ENCODE assay signal across 8 cellular contexts in the genomic region with DNA sequence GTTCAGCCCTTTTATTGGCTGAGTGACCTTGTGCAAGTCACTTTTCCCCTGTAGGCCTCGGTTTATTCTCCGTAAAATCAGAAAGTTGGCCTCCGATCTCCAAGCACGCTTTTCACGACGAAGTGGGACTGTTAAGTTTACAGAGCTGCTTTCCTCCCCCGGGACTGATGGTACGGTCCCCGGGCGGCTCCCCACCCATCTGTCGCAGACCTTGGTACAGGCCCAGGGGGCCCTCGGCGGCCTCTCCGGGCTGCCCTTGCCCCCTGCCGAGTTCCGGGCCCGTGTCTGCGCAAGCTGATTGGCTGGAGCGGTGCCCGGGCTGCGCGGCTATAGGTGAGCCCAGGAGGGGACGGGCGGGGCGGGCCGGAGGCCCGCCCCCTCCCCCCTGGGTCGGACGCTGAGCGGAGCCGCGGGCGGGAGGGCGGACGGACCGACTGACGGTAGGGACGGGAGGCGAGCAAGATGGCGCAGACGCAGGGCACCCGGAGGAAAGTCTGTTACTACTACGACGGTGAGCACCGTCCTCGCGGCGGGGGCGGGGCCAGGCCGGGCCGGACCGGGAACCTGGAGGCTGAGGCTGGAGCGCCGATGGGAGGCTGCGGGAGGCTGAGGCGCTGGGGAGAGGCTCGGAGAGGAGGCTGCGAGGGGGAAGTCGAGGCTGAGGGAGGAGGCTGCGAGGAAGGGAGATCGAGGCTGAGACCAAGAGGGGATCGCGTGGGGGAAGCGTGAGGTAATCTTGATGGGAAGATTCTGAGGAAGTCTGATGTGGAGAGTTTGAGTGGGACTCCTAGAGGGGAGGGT. TPM values are rescaled to one million over a fixed set of nuclear protein-coding genes. Genes with fewer than 3 reads are reported as not detected.
DNase-seq lines count a peak whose midpoint lies in the region; ATAC-seq, FAIRE-seq and TF ChIP-seq lines count a peak whose summit lies in the region.

A gene (plus strand): TSS at position 376 of the 801 bp plus-strand sequence. CDS start 87 bp downstream, at position 463.

- H2BK12ac ChIP-seq in H1 (ENCODE audit: low read depth, low read length) = peak within 1 kb of the TSS; percentile 68
- peak within 1 kb of the TSS; percentile 3 to 46 for H2BK12ac ChIP-seq in mesenchymal stem cell (ENCODE audit: low read length in 2 of 2)

- peaks cover 22% of the 10 kb centered on the region for H3K36me3 Mint-ChIP-seq in Caco-2 (ENCODE audit: insufficient read depth, unreplicated experiment)

- H3K4me2 ChIP-seq in H1 (ENCODE audit: insufficient read depth in 1 of 2, low read depth in 2 of 2, low read length in 2 of 2) (peak within 1 kb of the TSS; percentile 72 to 90), mesenchymal stem cell (ENCODE audit: low read length, poor library complexity, severe bottlenecking) (peak within 1 kb of the TSS; percentile 67)

- TF ChIP-seq CTCF in Caco-2 (IDR thresholded peaks at IDR 0.05; ENCODE audit: insufficient read depth in 1 of 2, low read depth in 1 of 2, low read length in 1 of 2, severe bottlenecking in 1 of 2, unreplicated experiment in 1 of 2) (no peak), H1 (IDR thresholded peaks at IDR 0.05; ENCODE audit: control extremely low read depth in 1 of 3, insufficient read depth in 1 of 3, low read depth in 1 of 3, low read length in 3 of 3) (no peak)

- H3K9me3 ChIP-seq in Caco-2 (no peaks in the 10 kb centered on the region), H1 (ENCODE audit: insufficient read depth in 2 of 2, low read depth in 1 of 2, low read length in 1 of 2) (no peaks in the 10 kb centered on the region), mesenchymal stem cell (ENCODE audit: control insufficient read depth, low read length) (no peaks in the 10 kb centered on the region)

- H3K4me3 Mint-ChIP-seq in Caco-2 (ENCODE audit: unreplicated experiment) = peak within 1 kb of the TSS; percentile 96

- TF ChIP-seq RAD21 in H1 (IDR thresholded peaks at IDR 0.05 in 1 of 2, conservative IDR thresholded peaks at IDR 0.05 in 1 of 2; ENCODE audit: low read depth in 2 of 2, low read length in 2 of 2) = no peak

- peak within 1 kb of the TSS; percentile 61 for H4K5ac ChIP-seq in H1 (ENCODE audit: insufficient read length, low read depth, low read length)

- H3K27me3 Mint-ChIP-seq in Caco-2 (ENCODE audit: insufficient read depth, unreplicated experiment) = no peaks in the 10 kb centered on the region

- no peaks in the 10 kb centered on the region for H3K9me3 Mint-ChIP-seq in Caco-2 (ENCODE audit: unreplicated experiment)

- TF ChIP-seq POLR2A in H1 (IDR thresholded peaks at IDR 0.05; ENCODE audit: control extremely low read depth in 1 of 2, low read depth in 2 of 2, low read length in 2 of 2) = peak in 1 of 2 experiments; percentile 39; a peak in 1 of 3 replicates

- no peak within 1 kb of the TSS for H3K4ac ChIP-seq in H1 (replicated peaks; ENCODE audit: insufficient read length, low read depth, low read length)
- peak within 1 kb of the TSS; percentile 40 to 96 for H3K4ac ChIP-seq in mesenchymal stem cell (ENCODE audit: low read depth in 1 of 2, low read length in 2 of 2)

- H4K91ac ChIP-seq in H1 (replicated peaks; ENCODE audit: insufficient read length, low read length) (peak within 1 kb of the TSS; percentile 72), mesenchymal stem cell (ENCODE audit: low read length) (peak within 1 kb of the TSS; percentile 95)

- H2BK20ac ChIP-seq in H1 (ENCODE audit: low read length) = no peak within 1 kb of the TSS

- peaks cover 0 to 5% of the 10 kb centered on the region in 2 experiments for H4K20me1 ChIP-seq in H1 (replicated peaks in 1 of 2; ENCODE audit: control insufficient read depth in 1 of 2, insufficient read depth in 2 of 2, low read length in 2 of 2)

- no peaks in the 10 kb centered on the region for H3K36me3 ChIP-seq in Caco-2 (ENCODE audit: control insufficient read depth, insufficient read depth, low read length)
- no peaks in the 10 kb centered on the region; a peak in 1 of 8 replicates for H3K36me3 ChIP-seq in H1 (ENCODE audit: control insufficient read depth in 2 of 4, insufficient read depth in 4 of 4, low read length in 3 of 4)
- peaks cover 0 to 3% of the 10 kb centered on the region in 2 experiments for H3K36me3 ChIP-seq in mesenchymal stem cell (ENCODE audit: control insufficient read depth in 1 of 2, insufficient read depth in 2 of 2, low read depth in 1 of 2, low read length in 2 of 2)

- H3K23me2 ChIP-seq in H1 (ENCODE audit: low read depth, low read length) = peaks cover 3% of the 10 kb centered on the region

- H3K14ac ChIP-seq in H1 (ENCODE audit: insufficient read length) (no peak within 1 kb of the TSS), mesenchymal stem cell (ENCODE audit: low read length in 2 of 2) (peak within 1 kb of the TSS in 1 of 2 experiments; percentile 23)

- peak within 1 kb of the TSS; percentile 47 for H3K56ac ChIP-seq in H1 (replicated peaks; ENCODE audit: insufficient read length, low read depth, low read length)

- H3K23ac ChIP-seq in H1 (ENCODE audit: insufficient read length) = no peak within 1 kb of the TSS
- H3K23ac ChIP-seq in mesenchymal stem cell (ENCODE audit: low read length in 2 of 2) = no peak within 1 kb of the TSS

- peak within 1 kb of the TSS; percentile 69 for H2BK5ac ChIP-seq in H1 (ENCODE audit: low read depth, low read length)
- peak within 1 kb of the TSS; percentile 71 for H2BK5ac ChIP-seq in mesenchymal stem cell (ENCODE audit: low read depth, low read length, poor library complexity, severe bottlenecking)

- CTCF ChIA-PET in Caco-2 (lab: Charles Lee) (interaction anchor here (0.5 to 2.2 kb wide), 3 partner anchors 34 to 60 kb away, joined by 3 to 8 read pairs (median 5); no protein-coding TSS in a partner anchor), H1 (lab: Charles Lee; ENCODE audit: partially characterized antibody) (interaction anchor here (1.3 to 6.0 kb wide), 5 partner anchors 13 to 76 kb away, joined by 3 to 34 read pairs (median 4); a partner anchor contains a TSS)

- H2AFZ ChIP-seq in H1 (ENCODE audit: low read length) (peak within 1 kb of the TSS; percentile 54; the same call in 1 of the 2 replicates), mesenchymal stem cell (ENCODE audit: low read depth, low read length) (peak within 1 kb of the TSS; percentile 58)

- 8% methylated on average over 38 of the region's 64 CpGs; no CpG with 5 or more reads in 1 of the 2 experiments for WGBS in H1 (ENCODE audit: extremely low coverage in 1 of 2, insufficient coverage in 1 of 2, insufficient read length in 1 of 2, insufficient replicate concordance in 2 of 2, low coverage in 1 of 2, low lambda C conversion rate in 2 of 2, missing lambda C conversion rate in 1 of 2), 2 experiments
- 1% methylated on average over 61 of the region's 64 CpGs for WGBS in mesenchymal stem cell

- H2BK120ac ChIP-seq in H1 (replicated peaks; ENCODE audit: low read depth, low read length) = no peak within 1 kb of the TSS
- H2BK120ac ChIP-seq in mesenchymal stem cell (ENCODE audit: low read depth, low read length) = peak within 1 kb of the TSS; percentile 96

- H3K18ac ChIP-seq in H1 (ENCODE audit: extremely low read depth, low read length) (peak within 1 kb of the TSS; percentile 89), mesenchymal stem cell (ENCODE audit: low read depth in 1 of 2, low read length in 2 of 2) (peak within 1 kb of the TSS; percentile 69 to 99)

- peaks cover 11% of the 10 kb centered on the region for H3K4me1 Mint-ChIP-seq in Caco-2 (ENCODE audit: low read depth, unreplicated experiment)

- peak within 1 kb of the TSS in 3 of 4 experiments; percentile 67 to 72 (median 67); a peak in 6 of 7 replicates for H3K9ac ChIP-seq in H1 (replicated peaks in 1 of 4; ENCODE audit: extremely low read depth in 1 of 4, low read depth in 3 of 4, low read length in 3 of 4)
- H3K9ac ChIP-seq in mesenchymal stem cell (ENCODE audit: low read length) = peak within 1 kb of the TSS; percentile 87

- BruUV-seq in Caco-2 (replicated peaks; lab: Mats Ljungman, UMichigan) = no TSS peak

- no peaks in the 10 kb centered on the region for H3K4me1 ChIP-seq in Caco-2
- H3K4me1 ChIP-seq in H1 (replicated peaks in 1 of 4; ENCODE audit: control insufficient read depth in 3 of 4, insufficient read depth in 4 of 4, low read length in 3 of 4) = peaks cover 0 to 5% (median 4%) of the 10 kb centered on the region in 4 experiments
- H3K4me1 ChIP-seq in mesenchymal stem cell (ENCODE audit: control insufficient read depth, insufficient read depth, low read depth, low read length) = peaks cover 7% of the 10 kb centered on the region

- no peaks in the 10 kb centered on the region for H3K27me3 ChIP-seq in Caco-2 (replicated peaks; ENCODE audit: control insufficient read depth, insufficient read depth, low read length)
- H3K27me3 ChIP-seq in H1 (replicated peaks in 1 of 4; ENCODE audit: control insufficient read depth in 3 of 4, extremely low read depth in 1 of 4, insufficient read depth in 3 of 4, low read length in 3 of 4) = no peaks in the 10 kb centered on the region
- no peaks in the 10 kb centered on the region for H3K27me3 ChIP-seq in mesenchymal stem cell (ENCODE audit: control insufficient read depth in 1 of 2, insufficient read depth in 1 of 2, low read length in 2 of 2)

- peak within 1 kb of the TSS; percentile 81; the same call in 1 of the 2 replicates for H4K8ac ChIP-seq in H1 (ENCODE audit: extremely low read depth, insufficient read depth, low read length)
- H4K8ac ChIP-seq in mesenchymal stem cell (ENCODE audit: low read length) = peak within 1 kb of the TSS; percentile 97

- ATAC-seq in GM21381 (IDR thresholded peaks at IDR 0.05; ENCODE audit: unreplicated experiment) = peak; percentile 98

- H3K27ac ChIP-seq in H1 (ENCODE audit: low read depth, low read length) = no peak within 1 kb of the TSS
- peak within 1 kb of the TSS; percentile 64 for H3K27ac ChIP-seq in mesenchymal stem cell (ENCODE audit: low read length, poor library complexity, severe bottlenecking)

- peak within 1 kb of the TSS; percentile 91 for H3K27ac Mint-ChIP-seq in Caco-2 (ENCODE audit: unreplicated experiment)

- FAIRE-seq in H1 (lab: Jason Lieb, UNC) = no peak

- TF ChIP-seq EP300 in H1 (IDR thresholded peaks at IDR 0.05; ENCODE audit: borderline replicate concordance in 1 of 2, low read depth in 2 of 2, low read length in 2 of 2) = peak; percentile 30 to 92

- H3K4me3 ChIP-seq in Caco-2 (ENCODE audit: low read depth, low read length) = peak within 1 kb of the TSS; percentile 91
- peak within 1 kb of the TSS; percentile 77 to 98 (median 96) for H3K4me3 ChIP-seq in H1 (ENCODE audit: extremely low read depth in 1 of 4, insufficient read depth in 2 of 4, low read depth in 3 of 4, low read length in 4 of 4)
- peak within 1 kb of the TSS; percentile 78 to 94 for H3K4me3 ChIP-seq in mesenchymal stem cell (ENCODE audit: insufficient read depth in 1 of 2, low read depth in 1 of 2, low read length in 2 of 2)

- DNase-seq in Caco-2 (peak; percentile 95 to 96), HUDEP-2 (lab: John Stamatoyannopoulos, UW; ENCODE audit: unreplicated experiment in 76 of 76) (peak; percentile 80 to 99 (median 97)), NOMO-1 treated with dmso at 0.1 percent for 144 hours (lab: John Stamatoyannopoulos, UW; ENCODE audit: unreplicated experiment) (peak; percentile 97), H1 (ENCODE audit: low read depth in 1 of 2, low spot score in 2 of 2) (peak; percentile 84 to 93), mesenchymal stem cell (peak; percentile 95)
- DNase-seq in activated CD8-positive, alpha-beta memory T cell treated with anti-CD3 and anti-CD28 coated beads for 48 hours (ENCODE audit: low read depth in 2 of 3, low spot score in 2 of 3) = peak; percentile 80 to 97 (median 89)
- DNase-seq in stimulated activated CD8-positive, alpha-beta memory T cell treated with anti-CD3 and anti-CD28 coated beads, Interleukin-12 subunit alpha, Interleukin-12 subunit beta, amount 100 ng/mL, for 24 hours (ENCODE audit: extremely low read depth) = peak; percentile 90

- H3K79me2 ChIP-seq in H1 (ENCODE audit: control insufficient read depth in 1 of 2, insufficient read depth in 2 of 2, low read length in 2 of 2) = peaks cover 4 to 43% of the 10 kb centered on the region in 2 experiments

- H2AK5ac ChIP-seq in H1 (ENCODE audit: low read depth, low read length) = peak within 1 kb of the TSS; percentile 86; the same call in 1 of the 2 replicates
- peak within 1 kb of the TSS; percentile 53 for H2AK5ac ChIP-seq in mesenchymal stem cell (ENCODE audit: low read length, severe bottlenecking)

- peak within 1 kb of the TSS; percentile 97; the same call in 1 of the 2 replicates for H2BK15ac ChIP-seq in H1 (ENCODE audit: low read length)
- peak within 1 kb of the TSS; percentile 77 for H2BK15ac ChIP-seq in mesenchymal stem cell (ENCODE audit: low read depth, poor library complexity, severe bottlenecking)

- POLR2A ChIA-PET in Caco-2 (lab: Charles Lee) = interaction anchor here (0.7 to 2.0 kb wide), 2 partner anchors 32 to 44 kb away, joined by 4 to 9 read pairs; a partner anchor contains a TSS
- POLR2A ChIA-PET in H1 (lab: Charles Lee; ENCODE audit: partially characterized antibody) = interaction anchor here (0.7 to 3.2 kb wide), 26 partner anchors 9 to 183 kb away, joined by 3 to 16 read pairs (median 4); a partner anchor contains a TSS

- intact Hi-C loops in Caco-2 (cut with micrococcal nuclease; ENCODE audit: unreplicated experiment) = loop anchor here (2.0 kb wide), 1 partner anchor 69 kb away; a partner anchor contains a TSS

- peaks cover 6% of the 10 kb centered on the region for H3K79me1 ChIP-seq in H1 (ENCODE audit: low read depth, low read length)
- H3K79me1 ChIP-seq in mesenchymal stem cell (replicated peaks; ENCODE audit: low read length, poor library complexity, severe bottlenecking) = peaks cover 2% of the 10 kb centered on the region

RNA-seq across cellular contexts. Expression of the gene that starts here (rescaled TPM):
- total RNA-seq in Caco-2 (2022) = 116 and 117 TPM in 2 replicates
- total RNA-seq in H1 (2021; fragmentation: NEBNext Ultra II Directional; extraction: Animal tissue kit (Norgen Biotek cat#: 25700)) = 111 and 112 TPM in 2 replicates
- polyA plus RNA-seq in H1 (2011; rRNA removed) = 98.6 and 125 TPM in 2 replicates
- 167 TPM for polyA plus RNA-seq in H1 (2011; cell fraction: cytosol; rRNA removed)
- 117 TPM for polyA plus RNA-seq in H1 (2011; cell fraction: nucleus; rRNA removed)
- polyA plus RNA-seq in H1 (2012, experiment 1 of 2) = 163 to 210 TPM (median 188 TPM) in 4 replicates
- 40.2 TPM for polyA plus RNA-seq in H1 (2012, experiment 2 of 2)
- polyA plus RNA-seq in H1 (2013, experiment 1 of 2) = 75.4 TPM
- polyA plus RNA-seq in H1 (2013, experiment 2 of 2) = 69.8 TPM
- 167 and 243 TPM in 2 replicates for polyA minus RNA-seq in H1 (2011; rRNA and poly(A)+ RNA removed)
- 62.5 TPM for polyA minus RNA-seq in H1 (2011; cell fraction: cytosol; rRNA and poly(A)+ RNA removed)
- 104 TPM for polyA minus RNA-seq in H1 (2011; cell fraction: nucleus; rRNA and poly(A)+ RNA removed)
- 73.3 TPM for polyA plus RNA-seq in mesenchymal stem cell (2013, experiment 1 of 2)
- 73.2 TPM for polyA plus RNA-seq in mesenchymal stem cell (2013, experiment 2 of 2)
